In genomic region chr20:39052676-39053075, GRCh38 we compare ENCODE assay signal across 21 cellular contexts.
"Had no signal": no experiment of that assay in that cellular context is flagged by ENCODE, and none has a peak within 500 bp of the region (broad histone marks: within the 10 kb centered on the region; RNA-seq: fewer than 3 reads in every experiment).

No MANE protein-coding gene starts in this region.

- H3K9me3 ChIP-seq: left lung, lower lobe of right lung, ovary, right atrium auricular region, suprapubic skin, thoracic aorta, tibial artery, vagina had no signal

- H3K4me3 ChIP-seq: left lung, lower lobe of right lung, neural progenitor cell, ovary, right atrium auricular region, skin epidermis, suprapubic skin, thoracic aorta, tibial artery, vagina had no signal

- H2AFZ ChIP-seq: neural progenitor cell had no signal

- H3K4me1 ChIP-seq: neural progenitor cell had no signal

- H3K36me3 ChIP-seq: left lung, lower lobe of right lung, neural progenitor cell, ovary, right atrium auricular region, suprapubic skin, thoracic aorta, tibial artery, vagina had no signal

- ATAC-seq: left colon; left lung; lower lobe of right lung; naive thymus-derived CD8-positive, alpha-beta T cell; sciatic nerve; stimulated activated effector memory CD8-positive, alpha-beta T cell treated with anti-CD3 and anti-CD28 coated beads, Interleukin-12 subunit alpha, Interleukin-12 subunit beta, amount 100 ng/mL, for 72 hours had no signal

- H3K27me3 ChIP-seq: ovary, right atrium auricular region, vagina had no signal

- H3K4me2 ChIP-seq: neural progenitor cell had no signal

- H3K27ac ChIP-seq: left lung, lower lobe of right lung, neural progenitor cell, ovary, right atrium auricular region, skin epidermis, suprapubic skin, thoracic aorta, tibial artery, vagina had no signal

- DNase-seq: immature natural killer cell; kidney; left colon; left lung; lower lobe of right lung; mammary epithelial cell; mesenchymal stem cell; naive thymus-derived CD8-positive, alpha-beta T cell; ovary; stimulated activated CD4-positive, alpha-beta T cell treated with anti-CD3 and anti-CD28 coated beads, Interleukin-4, amount 100 ng/mL, for 24 hours; stimulated activated naive CD4-positive, alpha-beta T cell; tibial artery had no signal

- FAIRE-seq: islet of Langerhans, kidney had no signal

- H3K9ac ChIP-seq: neural progenitor cell had no signal
